ENCODE assay signal across 1 cellular context in the genomic region with DNA sequence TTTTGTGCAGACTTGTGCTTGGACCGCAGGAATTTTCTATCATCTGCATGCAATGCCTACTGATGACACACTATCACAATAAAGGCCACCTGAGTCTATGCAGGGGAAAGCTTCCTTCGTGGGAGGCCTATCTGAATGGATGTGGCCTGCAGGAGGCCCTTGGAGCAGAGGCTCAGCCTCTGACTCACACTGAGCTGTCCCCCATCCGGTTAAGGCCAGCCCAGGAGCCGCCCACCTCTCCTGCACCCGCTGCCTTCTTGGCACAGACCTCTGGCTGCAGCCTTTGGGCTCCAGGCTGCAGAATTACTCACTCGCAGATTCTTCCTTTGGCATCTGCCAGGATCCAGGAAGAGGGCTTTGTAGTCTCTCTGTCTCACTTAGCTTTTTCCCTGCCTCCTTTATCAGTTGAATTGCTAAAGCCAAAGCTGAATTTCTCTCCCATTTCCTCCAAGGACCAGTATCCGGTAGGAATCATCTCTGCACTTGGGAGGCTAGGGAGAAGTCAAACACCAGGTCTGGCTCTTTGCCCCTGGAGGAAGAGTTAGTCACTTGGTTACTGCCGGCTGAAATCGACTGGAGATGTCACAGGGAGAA.
TF ChIP-seq lines count a peak whose summit lies in the region.

No MANE protein-coding gene starts in this region.

TF ChIP-seq in H1, 55 proteins besides CTCF, POLR2A, EP300 and RAD21 (continued from another document):
- TF ChIP-seq, protein P1, sequence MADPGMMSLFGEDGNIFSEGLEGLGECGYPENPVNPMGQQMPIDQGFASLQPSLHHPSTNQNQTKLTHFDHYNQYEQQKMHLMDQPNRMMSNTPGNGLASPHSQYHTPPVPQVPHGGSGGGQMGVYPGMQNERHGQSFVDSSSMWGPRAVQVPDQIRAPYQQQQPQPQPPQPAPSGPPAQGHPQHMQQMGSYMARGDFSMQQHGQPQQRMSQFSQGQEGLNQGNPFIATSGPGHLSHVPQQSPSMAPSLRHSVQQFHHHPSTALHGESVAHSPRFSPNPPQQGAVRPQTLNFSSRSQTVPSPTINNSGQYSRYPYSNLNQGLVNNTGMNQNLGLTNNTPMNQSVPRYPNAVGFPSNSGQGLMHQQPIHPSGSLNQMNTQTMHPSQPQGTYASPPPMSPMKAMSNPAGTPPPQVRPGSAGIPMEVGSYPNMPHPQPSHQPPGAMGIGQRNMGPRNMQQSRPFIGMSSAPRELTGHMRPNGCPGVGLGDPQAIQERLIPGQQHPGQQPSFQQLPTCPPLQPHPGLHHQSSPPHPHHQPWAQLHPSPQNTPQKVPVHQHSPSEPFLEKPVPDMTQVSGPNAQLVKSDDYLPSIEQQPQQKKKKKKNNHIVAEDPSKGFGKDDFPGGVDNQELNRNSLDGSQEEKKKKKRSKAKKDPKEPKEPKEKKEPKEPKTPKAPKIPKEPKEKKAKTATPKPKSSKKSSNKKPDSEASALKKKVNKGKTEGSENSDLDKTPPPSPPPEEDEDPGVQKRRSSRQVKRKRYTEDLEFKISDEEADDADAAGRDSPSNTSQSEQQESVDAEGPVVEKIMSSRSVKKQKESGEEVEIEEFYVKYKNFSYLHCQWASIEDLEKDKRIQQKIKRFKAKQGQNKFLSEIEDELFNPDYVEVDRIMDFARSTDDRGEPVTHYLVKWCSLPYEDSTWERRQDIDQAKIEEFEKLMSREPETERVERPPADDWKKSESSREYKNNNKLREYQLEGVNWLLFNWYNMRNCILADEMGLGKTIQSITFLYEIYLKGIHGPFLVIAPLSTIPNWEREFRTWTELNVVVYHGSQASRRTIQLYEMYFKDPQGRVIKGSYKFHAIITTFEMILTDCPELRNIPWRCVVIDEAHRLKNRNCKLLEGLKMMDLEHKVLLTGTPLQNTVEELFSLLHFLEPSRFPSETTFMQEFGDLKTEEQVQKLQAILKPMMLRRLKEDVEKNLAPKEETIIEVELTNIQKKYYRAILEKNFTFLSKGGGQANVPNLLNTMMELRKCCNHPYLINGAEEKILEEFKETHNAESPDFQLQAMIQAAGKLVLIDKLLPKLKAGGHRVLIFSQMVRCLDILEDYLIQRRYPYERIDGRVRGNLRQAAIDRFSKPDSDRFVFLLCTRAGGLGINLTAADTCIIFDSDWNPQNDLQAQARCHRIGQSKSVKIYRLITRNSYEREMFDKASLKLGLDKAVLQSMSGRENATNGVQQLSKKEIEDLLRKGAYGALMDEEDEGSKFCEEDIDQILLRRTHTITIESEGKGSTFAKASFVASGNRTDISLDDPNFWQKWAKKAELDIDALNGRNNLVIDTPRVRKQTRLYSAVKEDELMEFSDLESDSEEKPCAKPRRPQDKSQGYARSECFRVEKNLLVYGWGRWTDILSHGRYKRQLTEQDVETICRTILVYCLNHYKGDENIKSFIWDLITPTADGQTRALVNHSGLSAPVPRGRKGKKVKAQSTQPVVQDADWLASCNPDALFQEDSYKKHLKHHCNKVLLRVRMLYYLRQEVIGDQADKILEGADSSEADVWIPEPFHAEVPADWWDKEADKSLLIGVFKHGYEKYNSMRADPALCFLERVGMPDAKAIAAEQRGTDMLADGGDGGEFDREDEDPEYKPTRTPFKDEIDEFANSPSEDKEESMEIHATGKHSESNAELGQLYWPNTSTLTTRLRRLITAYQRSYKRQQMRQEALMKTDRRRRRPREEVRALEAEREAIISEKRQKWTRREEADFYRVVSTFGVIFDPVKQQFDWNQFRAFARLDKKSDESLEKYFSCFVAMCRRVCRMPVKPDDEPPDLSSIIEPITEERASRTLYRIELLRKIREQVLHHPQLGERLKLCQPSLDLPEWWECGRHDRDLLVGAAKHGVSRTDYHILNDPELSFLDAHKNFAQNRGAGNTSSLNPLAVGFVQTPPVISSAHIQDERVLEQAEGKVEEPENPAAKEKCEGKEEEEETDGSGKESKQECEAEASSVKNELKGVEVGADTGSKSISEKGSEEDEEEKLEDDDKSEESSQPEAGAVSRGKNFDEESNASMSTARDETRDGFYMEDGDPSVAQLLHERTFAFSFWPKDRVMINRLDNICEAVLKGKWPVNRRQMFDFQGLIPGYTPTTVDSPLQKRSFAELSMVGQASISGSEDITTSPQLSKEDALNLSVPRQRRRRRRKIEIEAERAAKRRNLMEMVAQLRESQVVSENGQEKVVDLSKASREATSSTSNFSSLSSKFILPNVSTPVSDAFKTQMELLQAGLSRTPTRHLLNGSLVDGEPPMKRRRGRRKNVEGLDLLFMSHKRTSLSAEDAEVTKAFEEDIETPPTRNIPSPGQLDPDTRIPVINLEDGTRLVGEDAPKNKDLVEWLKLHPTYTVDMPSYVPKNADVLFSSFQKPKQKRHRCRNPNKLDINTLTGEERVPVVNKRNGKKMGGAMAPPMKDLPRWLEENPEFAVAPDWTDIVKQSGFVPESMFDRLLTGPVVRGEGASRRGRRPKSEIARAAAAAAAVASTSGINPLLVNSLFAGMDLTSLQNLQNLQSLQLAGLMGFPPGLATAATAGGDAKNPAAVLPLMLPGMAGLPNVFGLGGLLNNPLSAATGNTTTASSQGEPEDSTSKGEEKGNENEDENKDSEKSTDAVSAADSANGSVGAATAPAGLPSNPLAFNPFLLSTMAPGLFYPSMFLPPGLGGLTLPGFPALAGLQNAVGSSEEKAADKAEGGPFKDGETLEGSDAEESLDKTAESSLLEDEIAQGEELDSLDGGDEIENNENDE (IDR thresholded peaks at IDR 0.05; ENCODE audit: insufficient replicate concordance, low read length) = no peak
- no peak for TF ChIP-seq BACH1 (IDR thresholded peaks at IDR 0.05; ENCODE audit: low read length)
- TF ChIP-seq, protein P2, sequence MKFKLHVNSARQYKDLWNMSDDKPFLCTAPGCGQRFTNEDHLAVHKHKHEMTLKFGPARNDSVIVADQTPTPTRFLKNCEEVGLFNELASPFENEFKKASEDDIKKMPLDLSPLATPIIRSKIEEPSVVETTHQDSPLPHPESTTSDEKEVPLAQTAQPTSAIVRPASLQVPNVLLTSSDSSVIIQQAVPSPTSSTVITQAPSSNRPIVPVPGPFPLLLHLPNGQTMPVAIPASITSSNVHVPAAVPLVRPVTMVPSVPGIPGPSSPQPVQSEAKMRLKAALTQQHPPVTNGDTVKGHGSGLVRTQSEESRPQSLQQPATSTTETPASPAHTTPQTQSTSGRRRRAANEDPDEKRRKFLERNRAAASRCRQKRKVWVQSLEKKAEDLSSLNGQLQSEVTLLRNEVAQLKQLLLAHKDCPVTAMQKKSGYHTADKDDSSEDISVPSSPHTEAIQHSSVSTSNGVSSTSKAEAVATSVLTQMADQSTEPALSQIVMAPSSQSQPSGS (IDR thresholded peaks at IDR 0.05; ENCODE audit: low read length) = no peak
- TF ChIP-seq SIRT6 (IDR thresholded peaks at IDR 0.05; ENCODE audit: low read length) = no peak
- TF ChIP-seq BCL11A (IDR thresholded peaks at IDR 0.05; ENCODE audit: low read depth in 2 of 2, low read length in 2 of 2) = no peak
- no peak for TF ChIP-seq GABPA (IDR thresholded peaks at IDR 0.05; ENCODE audit: borderline replicate concordance, insufficient read depth, low read length)
